Comparison of ENCODE assay signal across 13 cellular contexts in the genomic region with DNA sequence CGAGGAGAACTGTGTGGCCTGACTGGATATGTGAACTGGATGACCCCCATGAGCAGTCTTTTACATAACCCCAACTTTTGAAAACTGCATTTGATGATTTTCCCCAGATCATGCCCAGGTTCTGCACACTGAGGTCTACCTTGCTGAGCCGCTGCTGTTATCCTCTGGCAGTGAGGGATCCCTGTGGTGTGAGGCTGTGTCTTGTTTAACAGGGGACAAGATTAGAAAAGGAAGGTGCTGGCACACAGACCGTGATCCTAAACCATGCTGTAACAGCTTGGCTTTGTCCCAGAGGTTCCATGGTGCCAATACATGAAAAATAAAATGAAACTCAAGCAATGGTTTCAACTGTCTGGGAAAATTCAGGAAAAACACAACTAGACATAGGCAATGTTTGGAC.
"Had no signal": no experiment of that assay in that cellular context is flagged by ENCODE, and none has a peak within 500 bp of the region (broad histone marks: within the 10 kb centered on the region; RNA-seq: fewer than 3 reads in every experiment).

No MANE protein-coding gene starts in this region.

- H3K4me3 ChIP-seq: gastrocnemius medialis, stomach had no signal

- H3K27me3 ChIP-seq: gastrocnemius medialis, stomach had no signal

- H3K36me3 ChIP-seq: gastrocnemius medialis, stomach had no signal

- DNase-seq: cortex of kidney; effector memory CD4-positive, alpha-beta T cell; gastrocnemius medialis; immature natural killer cell; mammary epithelial cell; naive thymus-derived CD8-positive, alpha-beta T cell; posterior cingulate gyrus; small intestine; stimulated activated CD4-positive, alpha-beta T cell treated with anti-CD3 and anti-CD28 coated beads, Interleukin-12 subunit alpha, Interleukin-12 subunit beta, amount 100 ng/mL, for 4 hours; stimulated activated naive CD4-positive, alpha-beta T cell; stomach had no signal

- H3K4me1 ChIP-seq: stomach had no signal

- H3K4me3 Mint-ChIP-seq: immature natural killer cell; naive thymus-derived CD8-positive, alpha-beta T cell; type B pancreatic cell had no signal

- H3K9me3 Mint-ChIP-seq: immature natural killer cell, type B pancreatic cell had no signal

- H3K27me3 Mint-ChIP-seq: naive thymus-derived CD8-positive, alpha-beta T cell; type B pancreatic cell had no signal

- ATAC-seq: esophagus mucosa; gastrocnemius medialis; naive thymus-derived CD8-positive, alpha-beta T cell had no signal

- H3K36me3 Mint-ChIP-seq: type B pancreatic cell had no signal

- H3K27ac Mint-ChIP-seq: immature natural killer cell, type B pancreatic cell had no signal

- H3K27ac ChIP-seq: gastrocnemius medialis, stomach had no signal

- H3K9me3 ChIP-seq: gastrocnemius medialis, stomach had no signal
